1 cellular context compared by ENCODE assay signal in the genomic region with DNA sequence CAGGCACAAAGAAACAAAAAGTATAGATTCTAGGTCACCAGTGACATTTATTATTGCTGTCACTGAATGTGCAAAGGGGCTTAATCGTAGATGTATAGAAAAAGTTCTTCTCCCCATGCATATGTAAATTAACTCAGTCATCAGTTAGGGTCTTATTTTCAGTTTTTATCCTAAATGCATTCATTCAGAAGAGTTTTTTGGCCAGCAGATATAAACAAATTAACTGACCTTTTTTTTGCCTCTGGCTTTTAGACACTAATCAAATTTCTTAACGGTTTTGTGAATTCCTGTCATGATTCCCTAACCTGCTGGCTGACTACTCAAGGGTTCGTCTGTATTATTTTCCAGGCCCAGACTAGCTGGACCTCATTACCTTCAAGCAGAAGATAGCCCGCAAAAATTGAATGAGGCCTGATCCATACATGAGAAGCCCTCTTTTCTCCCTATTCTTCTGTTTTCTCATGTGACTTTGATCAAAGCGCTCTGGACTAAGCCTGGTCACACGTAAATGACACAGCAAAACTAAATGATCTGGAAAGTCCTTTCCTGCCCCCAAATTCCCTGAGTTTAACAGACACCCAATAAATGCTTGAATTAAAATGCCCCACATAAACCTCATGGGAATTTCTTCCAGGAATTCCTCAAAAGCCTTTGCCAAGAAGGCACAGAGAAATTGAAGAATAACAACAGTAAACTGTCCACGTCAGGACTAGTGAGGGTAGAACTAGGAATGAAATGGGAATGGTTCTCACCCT.
TF ChIP-seq lines count a peak whose summit lies in the region.

No MANE protein-coding gene starts in this region.

TF ChIP-seq in WTC11, 78 proteins besides CTCF, POLR2A, EP300 and RAD21 (continued from another document):
- TF ChIP-seq, protein P1, sequence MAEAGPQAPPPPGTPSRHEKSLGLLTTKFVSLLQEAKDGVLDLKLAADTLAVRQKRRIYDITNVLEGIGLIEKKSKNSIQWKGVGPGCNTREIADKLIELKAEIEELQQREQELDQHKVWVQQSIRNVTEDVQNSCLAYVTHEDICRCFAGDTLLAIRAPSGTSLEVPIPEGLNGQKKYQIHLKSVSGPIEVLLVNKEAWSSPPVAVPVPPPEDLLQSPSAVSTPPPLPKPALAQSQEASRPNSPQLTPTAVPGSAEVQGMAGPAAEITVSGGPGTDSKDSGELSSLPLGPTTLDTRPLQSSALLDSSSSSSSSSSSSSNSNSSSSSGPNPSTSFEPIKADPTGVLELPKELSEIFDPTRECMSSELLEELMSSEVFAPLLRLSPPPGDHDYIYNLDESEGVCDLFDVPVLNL (CRISPR knock-in tag; IDR thresholded peaks at IDR 0.05; ENCODE audit: borderline replicate concordance, low read depth), result no peak
- TF ChIP-seq ZNF396 (CRISPR knock-in tag; IDR thresholded peaks at IDR 0.05; ENCODE audit: borderline replicate concordance) (no peak), HMGA2 (CRISPR knock-in tag; IDR thresholded peaks at IDR 0.05) (no peak), ZNF121 (CRISPR knock-in tag; IDR thresholded peaks at IDR 0.05) (no peak)
